ENCODE assay signal across 1 cellular context in genomic region chr3:98039322-98040024, GRCh38.
TF ChIP-seq lines count a peak whose summit lies in the region.

No MANE protein-coding gene starts in this region.

TF ChIP-seq in H1, 55 proteins besides CTCF, POLR2A, EP300 and RAD21:
- TF ChIP-seq CHD7 (IDR thresholded peaks at IDR 0.05; ENCODE audit: insufficient replicate concordance, low read length): no peak
- no peak for TF ChIP-seq CTBP2 (IDR thresholded peaks at IDR 0.05; ENCODE audit: borderline replicate concordance, insufficient read depth, insufficient read length, low read length)
- no peak for TF ChIP-seq SAP30 (IDR thresholded peaks at IDR 0.05; ENCODE audit: insufficient read depth, insufficient replicate concordance, low read length)
- TF ChIP-seq NANOG (IDR thresholded peaks at IDR 0.05; ENCODE audit: insufficient read depth, low read depth, low read length, poor library complexity, severe bottlenecking): no peak
- TF ChIP-seq TAF1 (IDR thresholded peaks at IDR 0.05; ENCODE audit: low read depth, low read length): no peak
- TF ChIP-seq SIX5 (IDR thresholded peaks at IDR 0.05; ENCODE audit: low read depth, low read length): no peak
- peak in 1 of 2 experiments; percentile 42; a peak in 1 of 4 replicates for TF ChIP-seq SIN3A (conservative IDR thresholded peaks at IDR 0.05 in 1 of 2, IDR thresholded peaks at IDR 0.05 in 1 of 2; ENCODE audit: low read depth in 1 of 2, low read length in 2 of 2)
- no peak for TF ChIP-seq PHF8 (conservative IDR thresholded peaks at IDR 0.05; ENCODE audit: low read depth, low read length)
- peak; percentile 82 for TF ChIP-seq CREB1 (IDR thresholded peaks at IDR 0.05)
- TF ChIP-seq BCL11A (IDR thresholded peaks at IDR 0.05; ENCODE audit: low read depth in 2 of 2, low read length in 2 of 2): no peak
- TF ChIP-seq TCF12 (IDR thresholded peaks at IDR 0.05; ENCODE audit: low read depth, low read length): no peak
